Comparison of ENCODE assay signal across 8 cellular contexts in the genomic region with DNA sequence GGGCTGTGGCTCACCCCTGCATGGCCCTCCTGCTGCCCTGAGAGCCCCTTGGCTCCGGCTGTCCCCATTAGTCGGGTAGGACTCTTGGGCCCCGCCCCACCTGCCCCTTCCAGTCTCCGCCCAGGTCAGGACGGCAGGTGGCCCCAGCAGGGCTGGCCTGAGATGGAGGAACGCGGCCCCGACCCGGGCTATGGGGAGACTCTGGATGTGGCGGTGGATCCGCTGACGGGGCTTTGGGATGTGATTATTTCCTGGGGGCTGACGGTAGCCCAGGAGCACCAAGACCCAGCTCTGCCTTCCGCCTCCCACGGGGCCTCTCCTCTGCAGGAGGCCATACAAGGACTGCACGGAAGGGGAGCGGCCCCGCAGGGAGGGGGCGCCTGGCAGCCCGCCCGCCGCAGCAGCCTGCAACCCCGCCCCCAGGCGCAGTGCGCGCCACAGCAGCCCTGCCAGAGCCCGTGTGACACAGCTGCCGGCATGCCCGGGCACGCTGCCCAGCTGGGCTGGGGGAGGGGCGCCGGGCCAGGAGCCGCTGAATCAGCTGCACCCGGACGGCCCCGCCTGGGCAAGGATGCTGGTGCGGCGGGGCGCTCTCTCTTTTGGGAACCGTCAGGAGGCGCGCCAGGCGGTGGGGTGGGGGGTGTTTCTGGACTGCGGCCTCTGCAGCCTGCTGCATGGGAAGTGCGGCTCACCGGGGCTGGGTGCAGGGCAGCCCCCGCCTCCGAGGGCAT. TPM values are rescaled to one million over a fixed set of nuclear protein-coding genes. Genes with fewer than 3 reads are reported as not detected.
DNase-seq lines count a peak whose midpoint lies in the region; TF ChIP-seq lines count a peak whose summit lies in the region.

No MANE protein-coding gene starts in this region.

- H3K36me3 Mint-ChIP-seq in activated T-helper 2 cell treated with anti-CD3 and anti-CD28 coated beads, Interferon-gamma antibody, Interleukin-2, Interleukin-4, amounts not matched to agents 10 μg/mL and 5 μg/mL and 100 μg/mL, durations not matched to agents 14 hours and 24 hours and 36 hours (ENCODE audit: low read depth) = peaks cover 13% of the 10 kb centered on the region
- H3K36me3 Mint-ChIP-seq in neural crest cell (ENCODE audit: low read depth) = no peaks in the 10 kb centered on the region

- H3K4me3 ChIP-seq in fibroblast of pulmonary artery (replicated peaks; ENCODE audit: low read depth, low read length) = peak overlapping the region; percentile 32
- peak overlapping the region; percentile 30 to 45 (median 38) for H3K4me3 ChIP-seq in stomach

- TF ChIP-seq POLR2A in stomach (IDR thresholded peaks at IDR 0.05) = no peak

- peaks cover 59 to 74% (median 69%) of the 10 kb centered on the region in 4 donors for H3K4me1 ChIP-seq in stomach

- H3K27ac ChIP-seq in stomach = peak overlapping the region; percentile 69 to 89 (median 83)

- H3K27ac Mint-ChIP-seq in activated T-helper 2 cell treated with anti-CD3 and anti-CD28 coated beads, Interferon-gamma antibody, Interleukin-2, Interleukin-4, amounts not matched to agents 10 μg/mL and 5 μg/mL and 100 μg/mL, durations not matched to agents 14 hours and 24 hours and 36 hours = peak overlapping the region; percentile 86
- H3K27ac Mint-ChIP-seq in neural crest cell (ENCODE audit: unreplicated experiment) = no peak overlapping the region

- 1 to 2% (median 1%) methylated on average over 24 to 48 of the region's 48 CpGs for WGBS in stomach, 5 donors

- no peaks in the 10 kb centered on the region for H3K27me3 Mint-ChIP-seq in activated T-helper 2 cell treated with anti-CD3 and anti-CD28 coated beads, Interferon-gamma antibody, Interleukin-2, Interleukin-4, amounts not matched to agents 10 μg/mL and 5 μg/mL and 100 μg/mL, durations not matched to agents 14 hours and 24 hours and 36 hours (ENCODE audit: low read depth)
- H3K27me3 Mint-ChIP-seq in neural crest cell (ENCODE audit: low read depth) = peaks cover 14% of the 10 kb centered on the region

- H3K27me3 ChIP-seq in stomach = no peaks in the 10 kb centered on the region

- TF ChIP-seq CTCF in fibroblast of pulmonary artery (IDR thresholded peaks at IDR 0.05; ENCODE audit: low read length, missing control alignments) (no peak), neural crest cell (conservative IDR thresholded peaks at IDR 0.05) (no peak), stomach (IDR thresholded peaks at IDR 0.05) (no peak)

- H3K9me3 ChIP-seq in stomach = no peaks in the 10 kb centered on the region

- DNase-seq in EH (ENCODE audit: low read depth) (peak; percentile 93), GOT3 (lab: John Stamatoyannopoulos, UW) (peak; percentile 77), Kasumi-1 (lab: John Stamatoyannopoulos, UW) (peak; percentile 82 to 87), RPMI8226 (peak; percentile 99), fibroblast of pulmonary artery (ENCODE audit: low read depth) (peak; percentile 93), neural crest cell (ENCODE audit: low read depth, low spot score) (peak; percentile 48), stomach (peak; percentile 96)
- DNase-seq in activated T-helper 2 cell treated with anti-CD3 and anti-CD28 coated beads, Interferon-gamma antibody, Interleukin-2, Interleukin-4, amounts not matched to agents 10 μg/mL and 5 μg/mL and 100 μg/mL, durations not matched to agents 14 hours and 24 hours and 36 hours (ENCODE audit: low spot score) = peak; percentile 92

- peaks cover under 1 to 8% (median 4%) of the 10 kb centered on the region in 4 donors for H3K36me3 ChIP-seq in stomach

- H3K9me3 Mint-ChIP-seq in activated T-helper 2 cell treated with anti-CD3 and anti-CD28 coated beads, Interferon-gamma antibody, Interleukin-2, Interleukin-4, amounts not matched to agents 10 μg/mL and 5 μg/mL and 100 μg/mL, durations not matched to agents 14 hours and 24 hours and 36 hours = no peaks in the 10 kb centered on the region
- H3K9me3 Mint-ChIP-seq in neural crest cell = no peaks in the 10 kb centered on the region

- H3K4me1 Mint-ChIP-seq in activated T-helper 2 cell treated with anti-CD3 and anti-CD28 coated beads, Interferon-gamma antibody, Interleukin-2, Interleukin-4, amounts not matched to agents 10 μg/mL and 5 μg/mL and 100 μg/mL, durations not matched to agents 14 hours and 24 hours and 36 hours (ENCODE audit: low read depth) = peaks cover 45% of the 10 kb centered on the region
- H3K4me1 Mint-ChIP-seq in neural crest cell = peaks cover 11% of the 10 kb centered on the region

- peak; percentile 54 for TF ChIP-seq EP300 in stomach (IDR thresholded peaks at IDR 0.05)

- intact Hi-C loops in activated T-helper 2 cell treated with anti-CD3 and anti-CD28 coated beads, Interferon-gamma antibody, Interleukin-2, Interleukin-4, amounts not matched to agents 10 μg/mL and 5 μg/mL and 100 μg/mL, durations not matched to agents 14 hours and 24 hours and 36 hours (cut with micrococcal nuclease) = loop anchor here (1.0 to 10.0 kb wide), 3 partner anchors 9 to 295 kb away; a partner anchor contains a TSS
- intact Hi-C loops in stomach (cut with DNase I; ENCODE audit: low total_unique reads) = no loop called here

- peak overlapping the region; percentile 83 for H3K4me3 Mint-ChIP-seq in activated T-helper 2 cell treated with anti-CD3 and anti-CD28 coated beads, Interferon-gamma antibody, Interleukin-2, Interleukin-4, amounts not matched to agents 10 μg/mL and 5 μg/mL and 100 μg/mL, durations not matched to agents 14 hours and 24 hours and 36 hours (ENCODE audit: low read depth)
- peak overlapping the region; percentile 57 for H3K4me3 Mint-ChIP-seq in neural crest cell

RNA-seq across cellular contexts. Expression of a gene that starts 9.2 kb away (rescaled TPM):
- 43.1 and 43.5 TPM in 2 replicates for total RNA-seq in activated T-helper 2 cell treated with anti-CD3 and anti-CD28 coated beads, Interferon-gamma antibody, Interleukin-2, Interleukin-4, amounts not matched to agents 10 μg/mL and 5 μg/mL and 100 μg/mL, durations not matched to agents 14 hours and 24 hours and 36 hours
- total RNA-seq in neural crest cell (37.4 and 39.0 TPM in 2 replicates), stomach (100 to 1,000 TPM in 1 of 5 donors, 10 to 100 TPM in 4; 17.4 to 105 (median 30.3) TPM)
- polyA plus RNA-seq in stomach = 10 to 100 TPM; 15.6 to 19.4 (median 16.6) TPM

RNA-seq across cellular contexts. Expression of a gene that starts 14.4 kb away (rescaled TPM):
- total RNA-seq in activated T-helper 2 cell treated with anti-CD3 and anti-CD28 coated beads, Interferon-gamma antibody, Interleukin-2, Interleukin-4, amounts not matched to agents 10 μg/mL and 5 μg/mL and 100 μg/mL, durations not matched to agents 14 hours and 24 hours and 36 hours = 5.4 and 5.5 TPM in 2 replicates
- total RNA-seq in neural crest cell (8.1 and 8.6 TPM in 2 replicates), stomach (10 to 100 TPM in 4 of 5 donors, 1 to 10 TPM in 1; 9.5 to 69.2 (median 16.1) TPM)
- 1 to 10 TPM; 4.1 to 7.0 (median 6.6) TPM for polyA plus RNA-seq in stomach

Comparison
In these comparisons a context has a peak if more than half of its experiments do, and no peak if none do; other contexts are left out.
1. Peak in every context shown above with its lines: DNase-seq, H3K4me3 ChIP-seq and H3K27ac ChIP-seq.
2. DNase-seq: peak in every context shown above with its lines; median percentile 99 in RPMI8226; 96 in stomach; 93 in EH; 93 in fibroblast of pulmonary artery; 92 in activated T-helper 2 cell treated with anti-CD3 and anti-CD28 coated beads, Interferon-gamma antibody, Interleukin-2, Interleukin-4, amounts not matched to agents 10 μg/mL and 5 μg/mL and 100 μg/mL, durations not matched to agents 14 hours and 24 hours and 36 hours; 84 in Kasumi-1; 77 in GOT3; 48 in neural crest cell.